Comparison of ENCODE assay signal across 18 cellular contexts in genomic region chr1:3037281-3038040, GRCh38. TPM values are rescaled to one million over a fixed set of nuclear protein-coding genes. Genes with fewer than 3 reads are reported as not detected.
"Had no signal": no experiment of that assay in that cellular context is flagged by ENCODE, and none has a peak within 500 bp of the region (broad histone marks: within the 10 kb centered on the region; RNA-seq: fewer than 3 reads in every experiment).

No MANE protein-coding gene starts in this region.

- H3K27ac Mint-ChIP-seq: activated naive CD4-positive, alpha-beta T cell treated with anti-CD3 and anti-CD28 coated beads for 36 hours; activated T-helper 17 cell treated with anti-CD3 and anti-CD28 coated beads, Interleukin-2, amount 50 U/mL, for 72 hours had no signal

- H3K9me3 Mint-ChIP-seq: activated CD4-positive, alpha-beta T cell treated with anti-CD3 and anti-CD28 coated beads, Interleukin-2, amount 10 ng/mL, durations not matched to agents 7 days and 5 days; activated naive CD4-positive, alpha-beta T cell treated with anti-CD3 and anti-CD28 coated beads for 36 hours; activated T-helper 17 cell treated with anti-CD3 and anti-CD28 coated beads, Interleukin-2, amount 50 U/mL, for 72 hours had no signal

- H3K4me3 Mint-ChIP-seq: activated CD4-positive, alpha-beta T cell treated with anti-CD3 and anti-CD28 coated beads, Interleukin-2, amount 10 ng/mL, durations not matched to agents 7 days and 5 days; activated naive CD4-positive, alpha-beta T cell treated with anti-CD3 and anti-CD28 coated beads for 36 hours; activated T-helper 17 cell treated with anti-CD3 and anti-CD28 coated beads, Interleukin-2, amount 50 U/mL, for 72 hours had no signal

- ATAC-seq: activated CD4-positive, CD25-positive, alpha-beta regulatory T cell treated with anti-CD3 and anti-CD28 coated beads, Interleukin-2, amount 50 U/mL, for 24 hours; activated T-helper 17 cell treated with anti-CD3 and anti-CD28 coated beads, Interleukin-2, amount 50 U/mL, for 72 hours had no signal

- H3K27me3 Mint-ChIP-seq: activated CD4-positive, alpha-beta T cell treated with anti-CD3 and anti-CD28 coated beads, Interleukin-2, amount 10 ng/mL, durations not matched to agents 7 days and 5 days; activated T-helper 17 cell treated with anti-CD3 and anti-CD28 coated beads, Interleukin-2, amount 50 U/mL, for 72 hours had no signal

- H3K4me1 Mint-ChIP-seq: activated T-helper 17 cell treated with anti-CD3 and anti-CD28 coated beads, Interleukin-2, amount 50 U/mL, for 72 hours had no signal

- DNase-seq: activated CD4-positive, alpha-beta T cell treated with anti-CD3 and anti-CD28 coated beads, Interleukin-2, amount 10 ng/mL, durations not matched to agents 7 days and 5 days; activated CD8-positive, alpha-beta memory T cell treated with anti-CD3 and anti-CD28 coated beads, Interleukin-2, amount 50 U/mL, for 4 hours; activated naive CD4-positive, alpha-beta T cell treated with anti-CD3 and anti-CD28 coated beads for 36 hours; erythroblast; mammary epithelial cell; SJCRH30; stimulated activated CD4-positive, alpha-beta T cell treated with anti-CD3 and anti-CD28 coated beads, Interleukin-2, amount 100 ng/mL, for 24 hours; stimulated activated naive CD4-positive, alpha-beta T cell treated with Interleukin-2 at 50 U/mL for 16 hours; T1000; trophoblast cell had no signal

RNA-seq across cellular contexts. Expression of gene ACTRT2, which starts 16.2 kb away (rescaled TPM):
- total RNA-seq: activated CD4-positive, alpha-beta T cell treated with anti-CD3 and anti-CD28 coated beads, Interleukin-2, amount 10 ng/mL, durations not matched to agents 7 days and 5 days; activated naive CD4-positive, alpha-beta T cell treated with anti-CD3 and anti-CD28 coated beads for 36 hours; activated T-helper 17 cell treated with anti-CD3 and anti-CD28 coated beads, Interleukin-2, amount 50 U/mL, for 72 hours; aorta; frontal cortex; left lobe of liver; mammary epithelial cell; mononuclear cell; pancreas; SJCRH30; T-helper 1 cell treated with Interleukin-12 subunit alpha and Interleukin-12 subunit beta and Interleukin-4 antibody, amounts not matched to agents 30 ng/mL and 1 ng/mL, for 36 hours had no signal

RNA-seq across cellular contexts. Expression of gene PRDM16, which starts 31.5 kb away (rescaled TPM):
- total RNA-seq: activated T-helper 17 cell treated with anti-CD3 and anti-CD28 coated beads, Interleukin-2, amount 50 U/mL, for 72 hours; mammary epithelial cell; mononuclear cell had no signal
